ENCODE assay signal across 1 cellular context in genomic region chr15:80167936-80168335, GRCh38.
TF ChIP-seq lines count a peak whose summit lies in the region.

No MANE protein-coding gene starts in this region.

TF ChIP-seq in WTC11, 78 proteins besides CTCF, POLR2A, EP300 and RAD21 (continued from another document):
- TF ChIP-seq, protein P1, sequence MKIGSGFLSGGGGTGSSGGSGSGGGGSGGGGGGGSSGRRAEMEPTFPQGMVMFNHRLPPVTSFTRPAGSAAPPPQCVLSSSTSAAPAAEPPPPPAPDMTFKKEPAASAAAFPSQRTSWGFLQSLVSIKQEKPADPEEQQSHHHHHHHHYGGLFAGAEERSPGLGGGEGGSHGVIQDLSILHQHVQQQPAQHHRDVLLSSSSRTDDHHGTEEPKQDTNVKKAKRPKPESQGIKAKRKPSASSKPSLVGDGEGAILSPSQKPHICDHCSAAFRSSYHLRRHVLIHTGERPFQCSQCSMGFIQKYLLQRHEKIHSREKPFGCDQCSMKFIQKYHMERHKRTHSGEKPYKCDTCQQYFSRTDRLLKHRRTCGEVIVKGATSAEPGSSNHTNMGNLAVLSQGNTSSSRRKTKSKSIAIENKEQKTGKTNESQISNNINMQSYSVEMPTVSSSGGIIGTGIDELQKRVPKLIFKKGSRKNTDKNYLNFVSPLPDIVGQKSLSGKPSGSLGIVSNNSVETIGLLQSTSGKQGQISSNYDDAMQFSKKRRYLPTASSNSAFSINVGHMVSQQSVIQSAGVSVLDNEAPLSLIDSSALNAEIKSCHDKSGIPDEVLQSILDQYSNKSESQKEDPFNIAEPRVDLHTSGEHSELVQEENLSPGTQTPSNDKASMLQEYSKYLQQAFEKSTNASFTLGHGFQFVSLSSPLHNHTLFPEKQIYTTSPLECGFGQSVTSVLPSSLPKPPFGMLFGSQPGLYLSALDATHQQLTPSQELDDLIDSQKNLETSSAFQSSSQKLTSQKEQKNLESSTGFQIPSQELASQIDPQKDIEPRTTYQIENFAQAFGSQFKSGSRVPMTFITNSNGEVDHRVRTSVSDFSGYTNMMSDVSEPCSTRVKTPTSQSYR (CRISPR knock-in tag; IDR thresholded peaks at IDR 0.05) = no peak
- TF ChIP-seq STAT6 (CRISPR knock-in tag; conservative IDR thresholded peaks at IDR 0.05; ENCODE audit: low read depth) = no peak
- TF ChIP-seq CREB1 (CRISPR knock-in tag; IDR thresholded peaks at IDR 0.05) = no peak
- no peak for TF ChIP-seq PRDM15 (CRISPR knock-in tag; IDR thresholded peaks at IDR 0.05)
- no peak for TF ChIP-seq ZNF671 (CRISPR knock-in tag; IDR thresholded peaks at IDR 0.05)
- TF ChIP-seq ZNF423 (CRISPR knock-in tag; IDR thresholded peaks at IDR 0.05) = no peak
- TF ChIP-seq, protein P2, sequence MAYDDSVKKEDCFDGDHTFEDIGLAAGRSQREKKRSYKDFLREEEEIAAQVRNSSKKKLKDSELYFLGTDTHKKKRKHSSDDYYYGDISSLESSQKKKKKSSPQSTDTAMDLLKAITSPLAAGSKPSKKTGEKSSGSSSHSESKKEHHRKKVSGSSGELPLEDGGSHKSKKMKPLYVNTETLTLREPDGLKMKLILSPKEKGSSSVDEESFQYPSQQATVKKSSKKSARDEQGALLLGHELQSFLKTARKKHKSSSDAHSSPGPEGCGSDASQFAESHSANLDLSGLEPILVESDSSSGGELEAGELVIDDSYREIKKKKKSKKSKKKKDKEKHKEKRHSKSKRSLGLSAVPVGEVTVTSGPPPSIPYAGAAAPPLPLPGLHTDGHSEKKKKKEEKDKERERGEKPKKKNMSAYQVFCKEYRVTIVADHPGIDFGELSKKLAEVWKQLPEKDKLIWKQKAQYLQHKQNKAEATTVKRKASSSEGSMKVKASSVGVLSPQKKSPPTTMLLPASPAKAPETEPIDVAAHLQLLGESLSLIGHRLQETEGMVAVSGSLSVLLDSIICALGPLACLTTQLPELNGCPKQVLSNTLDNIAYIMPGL (CRISPR knock-in tag; IDR thresholded peaks at IDR 0.05) = no peak
